ENCODE assay signal across 23 cellular contexts in genomic region chr2:131015764-131016163, GRCh38.
"Had no signal": no experiment of that assay in that cellular context is flagged by ENCODE, and none has a peak within 500 bp of the region (broad histone marks: within the 10 kb centered on the region; RNA-seq: fewer than 3 reads in every experiment).

No MANE protein-coding gene starts in this region.

- H3K4me3 ChIP-seq: body of pancreas, right atrium auricular region, SK-N-MC, testis, transverse colon had no signal

- H3K9me3 ChIP-seq: body of pancreas, right atrium auricular region, testis, transverse colon had no signal

- H3K27ac Mint-ChIP-seq: activated CD4-positive, alpha-beta memory T cell treated with anti-CD3 and anti-CD28 coated beads for 36 hours; activated naive CD4-positive, alpha-beta T cell treated with anti-CD3 and anti-CD28 coated beads, Interleukin-2, amount 50 U/mL, for 24 hours; activated naive CD8-positive, alpha-beta T cell treated with anti-CD3 and anti-CD28 coated beads, Interleukin-2, amount 50 U/mL, for 24 hours; activated T-helper 2 cell treated with anti-CD3 and anti-CD28 coated beads, Interferon-gamma antibody, Interleukin-2, Interleukin-4, amounts not matched to agents 10 μg/mL and 5 μg/mL and 100 μg/mL, durations not matched to agents 14 hours and 24 hours and 36 hours; endodermal cell; naive thymus-derived CD4-positive, alpha-beta T cell had no signal

- H3K36me3 ChIP-seq: right atrium auricular region, transverse colon had no signal

- H3K27ac ChIP-seq: body of pancreas, parathyroid adenoma, right atrium auricular region, SK-N-MC, testis, transverse colon had no signal

- H3K4me3 Mint-ChIP-seq: activated CD4-positive, alpha-beta memory T cell treated with anti-CD3 and anti-CD28 coated beads for 36 hours; activated naive CD4-positive, alpha-beta T cell treated with anti-CD3 and anti-CD28 coated beads, Interleukin-2, amount 50 U/mL, for 24 hours; activated naive CD8-positive, alpha-beta T cell treated with anti-CD3 and anti-CD28 coated beads, Interleukin-2, amount 50 U/mL, for 24 hours; endodermal cell; naive thymus-derived CD4-positive, alpha-beta T cell; neural crest cell had no signal

- H3K4me1 ChIP-seq: parathyroid adenoma, right atrium auricular region, transverse colon had no signal

- H3K9me3 Mint-ChIP-seq: activated CD4-positive, alpha-beta memory T cell treated with anti-CD3 and anti-CD28 coated beads for 36 hours; activated naive CD4-positive, alpha-beta T cell treated with anti-CD3 and anti-CD28 coated beads, Interleukin-2, amount 50 U/mL, for 24 hours; activated naive CD8-positive, alpha-beta T cell treated with anti-CD3 and anti-CD28 coated beads, Interleukin-2, amount 50 U/mL, for 24 hours; activated T-helper 2 cell treated with anti-CD3 and anti-CD28 coated beads, Interferon-gamma antibody, Interleukin-2, Interleukin-4, amounts not matched to agents 10 μg/mL and 5 μg/mL and 100 μg/mL, durations not matched to agents 14 hours and 24 hours and 36 hours; naive thymus-derived CD4-positive, alpha-beta T cell; neural crest cell had no signal

- ATAC-seq: activated naive CD8-positive, alpha-beta T cell treated with anti-CD3 and anti-CD28 coated beads, Interleukin-2, amount 50 U/mL, for 24 hours; body of pancreas; left cardiac atrium; naive thymus-derived CD4-positive, alpha-beta T cell had no signal

- DNase-seq: activated CD4-positive, alpha-beta memory T cell treated with anti-CD3 and anti-CD28 coated beads for 36 hours; activated CD4-positive, alpha-beta T cell treated with anti-CD3 and anti-CD28 coated beads for 48 hours; activated CD8-positive, alpha-beta memory T cell treated with anti-CD3 and anti-CD28 coated beads, Interleukin-2, amount 50 U/mL, for 48 hours; activated naive CD8-positive, alpha-beta T cell treated with anti-CD3 and anti-CD28 coated beads, Interleukin-2, amount 50 U/mL, for 24 hours; activated T-cell treated with anti-CD3 and anti-CD28 coated beads, Interleukin-2, amount 50 U/mL, for 48 hours; amygdala; body of pancreas; caudate nucleus; glutamatergic neuron; left cardiac atrium; midbrain; naive thymus-derived CD4-positive, alpha-beta T cell; nucleus accumbens; stimulated activated naive CD4-positive, alpha-beta T cell; testis; transverse colon had no signal

- H3K27me3 ChIP-seq: body of pancreas, right atrium auricular region, testis had no signal

- H3K36me3 Mint-ChIP-seq: activated CD4-positive, alpha-beta memory T cell treated with anti-CD3 and anti-CD28 coated beads for 36 hours; activated naive CD4-positive, alpha-beta T cell treated with anti-CD3 and anti-CD28 coated beads, Interleukin-2, amount 50 U/mL, for 24 hours; naive thymus-derived CD4-positive, alpha-beta T cell had no signal
